ENCODE assay signal across 27 cellular contexts in genomic region chr2:206543073-206543472, GRCh38.
"Had no signal": no experiment of that assay in that cellular context is flagged by ENCODE, and none has a peak within 500 bp of the region (broad histone marks: within the 10 kb centered on the region; RNA-seq: fewer than 3 reads in every experiment).

No MANE protein-coding gene starts in this region.

- ATAC-seq: activated CD8-positive, alpha-beta T cell treated with anti-CD3 and anti-CD28 coated beads, Interleukin-2, amount 10 ng/mL, durations not matched to agents 7 days and 5 days had no signal

- H3K27me3 Mint-ChIP-seq: activated B cell treated with CpG ODN at 0.5 μM for 24 hours had no signal

- H3K4me1 ChIP-seq: colonic mucosa, Peyer's patch, SJCRH30 had no signal

- H3K4me3 Mint-ChIP-seq: activated B cell treated with CpG ODN at 0.5 μM for 24 hours; activated CD8-positive, alpha-beta T cell treated with anti-CD3 and anti-CD28 coated beads, Interleukin-2, amount 10 ng/mL, durations not matched to agents 7 days and 5 days; activated naive CD8-positive, alpha-beta T cell treated with anti-CD3 and anti-CD28 coated beads for 36 hours; T-helper 1 cell treated with Interleukin-12 subunit alpha and Interleukin-12 subunit beta and Interleukin-4 antibody, amounts not matched to agents 30 μg/mL and 1 μg/mL, for 36 hours had no signal

- H3K27ac ChIP-seq: colonic mucosa, Peyer's patch, RWPE1, SJCRH30 had no signal

- H3K4me1 Mint-ChIP-seq: activated B cell treated with CpG ODN at 0.5 μM for 24 hours had no signal

- H3K9me2 ChIP-seq: SK-N-SH had no signal

- DNase-seq: activated B cell treated with CpG ODN at 0.5 μM for 24 hours; activated CD8-positive, alpha-beta memory T cell treated with anti-CD3 and anti-CD28 coated beads, Interleukin-2, amount 50 U/mL, for 48 hours; activated CD8-positive, alpha-beta T cell treated with anti-CD3 and anti-CD28 coated beads, Interleukin-2, amount 10 ng/mL, durations not matched to agents 7 days and 5 days; activated effector memory CD4-positive, alpha-beta T cell treated with Interleukin-2 at 50 U/mL for 16 hours; activated naive CD4-positive, alpha-beta T cell treated with Interleukin-2 at 50 U/mL for 16 hours; activated naive CD8-positive, alpha-beta T cell treated with anti-CD3 and anti-CD28 coated beads for 36 hours; activated T-cell treated with anti-CD3 and anti-CD28 coated beads, Interleukin-2, amount 50 U/mL, for 1 hour; colonic mucosa; dermis blood vessel endothelial cell; MG63; NCI-H1105; NCI-H1436; NCI-H1694 treated with DMSO at 0.1 percent for 48 hours; NCI-H2029 treated with DMSO at 0.1 percent for 48 hours; NCI-H345; NCI-H510A; NCI-H526 treated with DMSO at 0.1 percent for 48 hours; NCI-H82; NK-92 treated with Interleukin-12 subunit alpha and Interleukin-12 subunit beta, amount 100 ng/mL, for 24 hours; Peyer's patch; Right ventricle myocardium superior; SJCRH30; SK-N-SH; SW 1271; T-helper 9 cell had no signal

- H3K4me2 ChIP-seq: SK-N-SH had no signal

- H3K27me3 ChIP-seq: colonic mucosa, MG63, Peyer's patch, SJCRH30 had no signal

- H3K27ac Mint-ChIP-seq: activated B cell treated with CpG ODN at 0.5 μM for 24 hours; activated CD8-positive, alpha-beta T cell treated with anti-CD3 and anti-CD28 coated beads, Interleukin-2, amount 10 ng/mL, durations not matched to agents 7 days and 5 days; activated naive CD8-positive, alpha-beta T cell treated with anti-CD3 and anti-CD28 coated beads for 36 hours; T-helper 1 cell treated with Interleukin-12 subunit alpha and Interleukin-12 subunit beta and Interleukin-4 antibody, amounts not matched to agents 30 μg/mL and 1 μg/mL, for 36 hours had no signal

- H3K36me3 ChIP-seq: colonic mucosa, MG63, Peyer's patch had no signal

- H3K9me3 ChIP-seq: colonic mucosa, MG63, Peyer's patch, SJCRH30, SK-N-SH had no signal

- H3K9me3 Mint-ChIP-seq: activated B cell treated with CpG ODN at 0.5 μM for 24 hours; activated naive CD8-positive, alpha-beta T cell treated with anti-CD3 and anti-CD28 coated beads for 36 hours; T-helper 1 cell treated with Interleukin-12 subunit alpha and Interleukin-12 subunit beta and Interleukin-4 antibody, amounts not matched to agents 30 μg/mL and 1 μg/mL, for 36 hours had no signal

- H3K4me3 ChIP-seq: colonic mucosa, MG63, Peyer's patch, SJCRH30 had no signal

- H3K36me3 Mint-ChIP-seq: activated naive CD8-positive, alpha-beta T cell treated with anti-CD3 and anti-CD28 coated beads for 36 hours had no signal

- H3K9ac ChIP-seq: SK-N-SH had no signal
